11 cellular contexts compared by ENCODE assay signal in the genomic region with DNA sequence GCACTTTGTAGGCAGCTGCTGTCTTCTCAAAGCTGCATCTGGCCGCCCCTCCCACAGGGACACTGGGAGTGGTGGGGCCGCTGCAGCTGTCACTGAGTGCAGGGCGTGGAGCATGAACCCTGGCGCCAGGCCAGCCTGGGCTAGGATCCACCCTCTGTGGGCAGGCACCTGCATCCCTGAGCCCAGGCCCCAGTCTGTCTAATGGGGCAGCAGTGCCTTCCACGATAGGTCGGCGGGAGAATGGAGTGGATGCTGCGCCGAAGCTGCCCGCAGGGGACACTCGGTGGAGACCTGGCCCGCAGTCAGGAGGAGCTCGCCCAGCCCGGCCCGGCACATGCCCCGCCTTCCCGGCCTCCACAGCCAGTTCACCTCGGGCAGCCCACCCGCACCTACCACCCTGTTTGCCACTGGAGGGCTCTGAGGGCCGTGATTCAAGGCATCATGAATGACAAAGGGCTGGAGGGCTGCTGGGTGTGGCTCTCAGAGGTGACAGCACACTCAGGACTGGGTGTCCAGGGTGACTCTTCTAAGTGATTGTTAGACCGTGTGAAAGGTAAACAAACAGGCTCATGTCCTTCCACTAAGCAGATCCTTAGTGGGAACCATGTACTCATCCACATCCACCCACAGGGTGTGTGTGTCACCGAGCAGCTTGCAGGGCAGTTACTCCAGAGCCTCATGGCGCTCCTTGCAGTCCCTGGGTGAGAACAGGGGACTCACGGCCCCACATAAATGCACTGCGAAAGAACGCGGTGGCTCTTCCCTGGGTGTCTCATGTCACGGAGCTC.
DNase-seq lines count a peak whose midpoint lies in the region; ATAC-seq, FAIRE-seq and TF ChIP-seq lines count a peak whose summit lies in the region.
"Had no signal": no experiment of that assay in that cellular context is flagged by ENCODE, and none has a peak within 500 bp of the region (broad histone marks: within the 10 kb centered on the region; RNA-seq: fewer than 3 reads in every experiment).

No MANE protein-coding gene starts in this region.

- no peak for FAIRE-seq in K562 (lab: Jason Lieb, UNC)

- no TSS peak for BruUV-seq in K562 (replicated peaks; lab: Mats Ljungman, UMichigan)

- peak in 1 of 2 experiments; percentile 53; a peak in 2 of 4 replicates for TF ChIP-seq RAD21 in K562 (CRISPR knock-in tag; conservative IDR thresholded peaks at IDR 0.05 in 1 of 2, IDR thresholded peaks at IDR 0.05 in 1 of 2)

- no peaks in the 10 kb centered on the region for H3K9me2 ChIP-seq in MM.1S (replicated peaks; ENCODE audit: insufficient read depth, low read length)

- no peaks in the 10 kb centered on the region for H3K27me3 ChIP-seq in BLaER1 treated with 17β-estradiol and CSF1 and Interleukin-3, amounts not matched to agents 10 nM and 100 nM
- H3K27me3 ChIP-seq in MG63 (no peaks in the 10 kb centered on the region), K562 (ENCODE audit: control insufficient read depth in 2 of 2, insufficient read depth in 2 of 2, low read length in 2 of 2) (no peaks in the 10 kb centered on the region), MM.1S (replicated peaks; ENCODE audit: insufficient read depth, low read length) (no peaks in the 10 kb centered on the region), tibial nerve (no peaks in the 10 kb centered on the region)

- 64% methylated on average over 28 of the region's 28 CpGs for WGBS in K562 (ENCODE audit: insufficient coverage, low coverage, missing lambda C conversion rate)
- WGBS in tibial nerve, 2 donors: 40 to 78% methylated on average over 11 to 12 of the region's 28 CpGs

- H3K36me3 ChIP-seq in BLaER1 treated with 17β-estradiol and CSF1 and Interleukin-3, amounts not matched to agents 10 nM and 100 nM: peaks cover 0 to 21% (median 0%) of the 10 kb centered on the region in 11 experiments; a peak in 8 of 22 replicates
- no peaks in the 10 kb centered on the region; the same call in 1 of the 2 replicates for H3K36me3 ChIP-seq in MG63
- H3K36me3 ChIP-seq in K562 (ENCODE audit: control insufficient read depth, insufficient read depth, low read length): no peaks in the 10 kb centered on the region
- H3K36me3 ChIP-seq in MM.1S (replicated peaks; ENCODE audit: insufficient read depth, low read length): no peaks in the 10 kb centered on the region
- H3K36me3 ChIP-seq in tibial nerve: peaks cover 0 to 78% (median 0%) of the 10 kb centered on the region in 3 donors

- DNase-seq in MG63: peak; percentile 20
- DNase-seq in K562 (ENCODE audit: extremely low read depth in 1 of 4, low spot score in 3 of 4): peak; percentile 55 to 67 (median 60)
- peak; percentile 58 for DNase-seq in islet precursor cell
- no peak for DNase-seq in MM.1S
- DNase-seq in NCI-H1092 (lab: John Stamatoyannopoulos, UW): no peak
- DNase-seq in tibial nerve (ENCODE audit: low spot score in 2 of 2): no peak
- DNase-seq: activated CD4-positive, CD25-positive, alpha-beta regulatory T cell; KG1; stimulated activated CD4-positive, alpha-beta T cell treated with anti-CD3 and anti-CD28 coated beads, Interleukin-1b, Interleukin-23, amount 100 ng/mL, for 48 hours had no signal

- H3K4me1 ChIP-seq in BLaER1 treated with 17β-estradiol and CSF1 and Interleukin-3, amounts not matched to agents 10 nM and 100 nM: peaks cover 20 to 77% (median 59%) of the 10 kb centered on the region in 10 experiments
- H3K4me1 ChIP-seq in K562 (replicated peaks in 1 of 2; ENCODE audit: control insufficient read depth in 2 of 2, insufficient read depth in 2 of 2, low read length in 2 of 2) (peaks cover 4 to 28% of the 10 kb centered on the region in 2 experiments; a peak in 3 of 5 replicates), MM.1S (ENCODE audit: low read length) (no peaks in the 10 kb centered on the region), tibial nerve (no peaks in the 10 kb centered on the region)

- peaks cover 0 to 17% (median 0%) of the 10 kb centered on the region in 11 experiments; a peak in 6 of 22 replicates for H4K20me1 ChIP-seq in BLaER1 treated with 17β-estradiol and CSF1 and Interleukin-3, amounts not matched to agents 10 nM and 100 nM
- H4K20me1 ChIP-seq in K562 (replicated peaks; ENCODE audit: control insufficient read depth, insufficient read depth, low read length) (no peaks in the 10 kb centered on the region), MM.1S (ENCODE audit: insufficient read depth, low read length) (no peaks in the 10 kb centered on the region)

- peak overlapping the region in 10 of 11 experiments; percentile 21 to 75 (median 66); a peak in 18 of 22 replicates for H3K4me2 ChIP-seq in BLaER1 treated with 17β-estradiol and CSF1 and Interleukin-3, amounts not matched to agents 10 nM and 100 nM
- H3K4me2 ChIP-seq in K562 (ENCODE audit: insufficient read depth, low read length): no peak overlapping the region
- no peak overlapping the region for H3K4me2 ChIP-seq in MM.1S (ENCODE audit: low read depth, low read length)

- TF ChIP-seq CTCF in K562 (IDR thresholded peaks at IDR 0.05 in 2 of 3, conservative IDR thresholded peaks at IDR 0.05 in 1 of 3; ENCODE audit: insufficient read depth in 2 of 3, low read depth in 1 of 3, low read length in 3 of 3) (peak in 2 of 3 experiments; percentile 23 to 34; a peak in 3 of 6 replicates), MM.1S (IDR thresholded peaks at IDR 0.05; ENCODE audit: low read length) (no peak), tibial nerve (IDR thresholded peaks at IDR 0.05) (peak in 2 of 5 experiments; percentile 48 to 67)

- no peak for TF ChIP-seq EP300 in K562 (IDR thresholded peaks at IDR 0.05; ENCODE audit: low read length)
- TF ChIP-seq EP300 in tibial nerve (IDR thresholded peaks at IDR 0.05): no peak

- peak overlapping the region in 2 of 11 experiments; percentile 5 to 33; a peak in 1 of 22 replicates for H3K9ac ChIP-seq in BLaER1 treated with 17β-estradiol and CSF1 and Interleukin-3, amounts not matched to agents 10 nM and 100 nM
- H3K9ac ChIP-seq in K562 (ENCODE audit: insufficient read depth in 1 of 2, low read depth in 2 of 2, low read length in 2 of 2): peak overlapping the region in 1 of 2 experiments; percentile 77; a peak in 2 of 4 replicates
- H3K9ac ChIP-seq in MM.1S (ENCODE audit: low read length): no peak overlapping the region

- CTCF ChIA-PET in K562 (lab: Yijun Ruan, JAX; ENCODE audit: low intra/inter-chr PET ratio): no interaction called here

- no peak overlapping the region for H3K4me3 ChIP-seq in BLaER1 treated with 17β-estradiol and CSF1 and Interleukin-3, amounts not matched to agents 10 nM and 100 nM
- no peak overlapping the region for H3K4me3 ChIP-seq in MG63
- no peak overlapping the region for H3K4me3 ChIP-seq in K562
- no peak overlapping the region for H3K4me3 ChIP-seq in MM.1S (ENCODE audit: low read length)
- no peak overlapping the region for H3K4me3 ChIP-seq in tibial nerve

- in situ Hi-C loops in K562 (cut with MboI): no loop called here

- ATAC-seq in K562 (peak; percentile 71), HG03175 (IDR thresholded peaks at IDR 0.05; ENCODE audit: unreplicated experiment) (no peak)

- no peaks in the 10 kb centered on the region for H3K9me3 ChIP-seq in BLaER1 treated with 17β-estradiol and CSF1 and Interleukin-3, amounts not matched to agents 10 nM and 100 nM (replicated peaks in 1 of 11)
- no peaks in the 10 kb centered on the region for H3K9me3 ChIP-seq in MG63
- no peaks in the 10 kb centered on the region for H3K9me3 ChIP-seq in K562 (replicated peaks; ENCODE audit: control insufficient read depth, insufficient read depth, low read depth, low read length)
- no peaks in the 10 kb centered on the region for H3K9me3 ChIP-seq in MM.1S (replicated peaks; ENCODE audit: insufficient read depth, low read length)
- H3K9me3 ChIP-seq in tibial nerve: no peaks in the 10 kb centered on the region

- 0 out of 2 replicates have a peak overlapping the region, but pooled peaks have one; percentile 2 for H2AFZ ChIP-seq in K562 (ENCODE audit: low read depth, low read length)
- H2AFZ ChIP-seq in MM.1S (ENCODE audit: low read length): no peak overlapping the region

- no peaks in the 10 kb centered on the region for H3K79me2 ChIP-seq in K562 (ENCODE audit: control insufficient read depth, insufficient read depth, low read length)
- no peaks in the 10 kb centered on the region for H3K79me2 ChIP-seq in MM.1S (ENCODE audit: low read length)

- intact Hi-C loops in K562 (cut with micrococcal nuclease): no loop called here

- POLR2A ChIA-PET in K562 (lab: Yijun Ruan, JAX): interaction anchor here (0.8 to 1.6 kb wide), 7 partner anchors 11 to 207 kb away, joined by 3 to 5 read pairs (median 4); no protein-coding TSS in a partner anchor

- TF ChIP-seq POLR2A in K562 (conservative IDR thresholded peaks at IDR 0.05) (0 out of 2 replicates have a peak, but pooled peaks have one; percentile 7), tibial nerve (IDR thresholded peaks at IDR 0.05) (no peak)

- H3K9me1 ChIP-seq in K562 (ENCODE audit: control insufficient read depth, insufficient read depth, low read length): no peaks in the 10 kb centered on the region

- no peaks in the 10 kb centered on the region for H3F3A ChIP-seq in MM.1S (ENCODE audit: insufficient read depth, low read length)

- H3K27ac ChIP-seq in BLaER1 treated with 17β-estradiol and CSF1 and Interleukin-3, amounts not matched to agents 10 nM and 100 nM: peak overlapping the region in 1 of 11 experiments; percentile 30; a peak in 1 of 22 replicates
- H3K27ac ChIP-seq in K562 (ENCODE audit: extremely low read depth, low read depth, low read length): no peak overlapping the region
- no peak overlapping the region for H3K27ac ChIP-seq in MM.1S (ENCODE audit: low read length)
- no peak overlapping the region for H3K27ac ChIP-seq in tibial nerve

TF ChIP-seq in K562, 482 proteins besides CTCF, POLR2A, EP300 and RAD21 (continues in another document):
- TF ChIP-seq NFIC (IDR thresholded peaks at IDR 0.05) (peak; percentile 89), ATF7 (IDR thresholded peaks at IDR 0.05) (no peak), CCAR2 (IDR thresholded peaks at IDR 0.05; ENCODE audit: low read depth, low read length) (no peak), CBFA2T3 (IDR thresholded peaks at IDR 0.05) (0 out of 2 replicates have a peak, but pooled peaks have one; percentile 17), POLR2G (IDR thresholded peaks at IDR 0.05; ENCODE audit: low read depth, low read length) (peak; percentile 65), SMC3 (conservative IDR thresholded peaks at IDR 0.05; ENCODE audit: insufficient read depth, low read depth, low read length) (0 out of 2 replicates have a peak, but pooled peaks have one; percentile 26), SMAD2 (IDR thresholded peaks at IDR 0.05; ENCODE audit: low read depth, low read length) (no peak), ERF (CRISPR knock-in tag; IDR thresholded peaks at IDR 0.05) (no peak)
- TF ChIP-seq, protein P1, sequence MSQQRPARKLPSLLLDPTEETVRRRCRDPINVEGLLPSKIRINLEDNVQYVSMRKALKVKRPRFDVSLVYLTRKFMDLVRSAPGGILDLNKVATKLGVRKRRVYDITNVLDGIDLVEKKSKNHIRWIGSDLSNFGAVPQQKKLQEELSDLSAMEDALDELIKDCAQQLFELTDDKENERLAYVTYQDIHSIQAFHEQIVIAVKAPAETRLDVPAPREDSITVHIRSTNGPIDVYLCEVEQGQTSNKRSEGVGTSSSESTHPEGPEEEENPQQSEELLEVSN (IDR thresholded peaks at IDR 0.05; ENCODE audit: borderline replicate concordance in 1 of 2, extremely low read depth in 1 of 2, insufficient read depth in 1 of 2, insufficient read length in 1 of 2, low read depth in 1 of 2, low read length in 1 of 2, poor library complexity in 1 of 2, severe bottlenecking in 1 of 2): peak in 1 of 2 experiments; percentile 20

Comparison
In these comparisons a context has a peak if more than half of its experiments do, and no peak if none do; other contexts are left out.
1. H3K4me2 ChIP-seq: peak in BLaER1 treated with 17β-estradiol and CSF1 and Interleukin-3, amounts not matched to agents 10 nM and 100 nM (10 of 11); none in K562 (single experiment) and MM.1S (single experiment).
2. DNase-seq: peak in MG63 (single experiment), K562 (4 of 4) and islet precursor cell (single experiment); none in MM.1S (single experiment), NCI-H1092 (single experiment) and tibial nerve (0 of 2).